In the genomic region with DNA sequence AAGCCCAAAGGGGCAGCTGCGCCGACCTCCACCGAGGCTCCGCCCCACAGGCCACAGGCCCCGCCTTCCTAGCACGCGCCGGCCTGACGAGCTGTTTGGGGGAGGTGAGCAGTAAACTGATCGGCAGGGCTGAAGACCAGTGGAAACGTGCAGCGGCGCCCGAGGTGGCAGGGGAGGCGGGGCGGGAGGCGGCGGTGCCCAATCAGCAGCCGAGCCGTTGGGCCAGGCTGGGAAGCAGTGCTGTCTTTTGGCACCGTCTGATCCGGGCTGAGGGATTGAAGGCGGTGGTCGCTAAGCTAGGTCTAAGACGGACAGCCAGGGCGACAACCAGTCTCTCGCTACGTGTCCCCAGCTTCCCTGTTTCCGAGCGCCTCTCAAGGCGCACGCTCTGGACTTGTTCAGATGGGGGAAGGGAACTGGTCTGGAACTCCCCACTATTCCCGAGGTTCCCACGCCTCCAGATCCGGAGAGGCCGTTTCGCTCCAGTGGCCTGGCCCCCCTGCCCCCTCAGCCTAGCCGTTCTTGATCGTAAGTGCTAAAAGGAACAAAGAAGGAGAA, we compare ENCODE assay signal across 8 cellular contexts. TPM values are rescaled to one million over a fixed set of nuclear protein-coding genes. Genes with fewer than 3 reads are reported as not detected.
DNase-seq lines count a peak whose midpoint lies in the region; ATAC-seq, FAIRE-seq and TF ChIP-seq lines count a peak whose summit lies in the region.

A gene with protein sequence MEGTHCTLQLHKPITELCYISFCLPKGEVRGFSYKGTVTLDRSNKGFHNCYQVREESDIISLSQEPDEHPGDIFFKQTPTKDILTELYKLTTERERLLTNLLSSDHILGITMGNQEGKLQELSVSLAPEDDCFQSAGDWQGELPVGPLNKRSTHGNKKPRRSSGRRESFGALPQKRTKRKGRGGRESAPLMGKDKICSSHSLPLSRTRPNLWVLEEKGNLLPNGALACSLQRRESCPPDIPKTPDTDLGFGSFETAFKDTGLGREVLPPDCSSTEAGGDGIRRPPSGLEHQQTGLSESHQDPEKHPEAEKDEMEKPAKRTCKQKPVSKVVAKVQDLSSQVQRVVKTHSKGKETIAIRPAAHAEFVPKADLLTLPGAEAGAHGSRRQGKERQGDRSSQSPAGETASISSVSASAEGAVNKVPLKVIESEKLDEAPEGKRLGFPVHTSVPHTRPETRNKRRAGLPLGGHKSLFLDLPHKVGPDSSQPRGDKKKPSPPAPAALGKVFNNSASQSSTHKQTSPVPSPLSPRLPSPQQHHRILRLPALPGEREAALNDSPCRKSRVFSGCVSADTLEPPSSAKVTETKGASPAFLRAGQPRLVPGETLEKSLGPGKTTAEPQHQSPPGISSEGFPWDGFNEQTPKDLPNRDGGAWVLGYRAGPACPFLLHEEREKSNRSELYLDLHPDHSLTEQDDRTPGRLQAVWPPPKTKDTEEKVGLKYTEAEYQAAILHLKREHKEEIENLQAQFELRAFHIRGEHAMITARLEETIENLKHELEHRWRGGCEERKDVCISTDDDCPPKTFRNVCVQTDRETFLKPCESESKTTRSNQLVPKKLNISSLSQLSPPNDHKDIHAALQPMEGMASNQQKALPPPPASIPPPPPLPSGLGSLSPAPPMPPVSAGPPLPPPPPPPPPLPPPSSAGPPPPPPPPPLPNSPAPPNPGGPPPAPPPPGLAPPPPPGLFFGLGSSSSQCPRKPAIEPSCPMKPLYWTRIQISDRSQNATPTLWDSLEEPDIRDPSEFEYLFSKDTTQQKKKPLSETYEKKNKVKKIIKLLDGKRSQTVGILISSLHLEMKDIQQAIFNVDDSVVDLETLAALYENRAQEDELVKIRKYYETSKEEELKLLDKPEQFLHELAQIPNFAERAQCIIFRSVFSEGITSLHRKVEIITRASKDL (N-terminal part only) (minus strand): TSS at position 11 of the 558 bp plus-strand sequence. CDS start 39,800 bp downstream, outside the sequence.

- H3K9me3 Mint-ChIP-seq in activated CD8-positive, alpha-beta T cell treated with anti-CD3 and anti-CD28 coated beads for 36 hours: no peaks in the 10 kb centered on the region

- DNase-seq in NCI-H460 (ENCODE audit: extremely low read depth, low read depth): peak; percentile 91
- peak; percentile 87 for DNase-seq in activated CD8-positive, alpha-beta T cell treated with anti-CD3 and anti-CD28 coated beads for 36 hours
- no peak for DNase-seq in HepG2 (ENCODE audit: low spot score)
- DNase-seq in stimulated activated CD4-positive, alpha-beta T cell treated with anti-CD3 and anti-CD28 coated beads, Interleukin-1b, Interleukin-23, amount 100 ng/mL, for 4 hours (ENCODE audit: low read depth in 2 of 2): peak; percentile 86 to 91

- TF ChIP-seq EP300 in HepG2 (IDR thresholded peaks at IDR 0.05; ENCODE audit: low read depth in 2 of 2, low read length in 2 of 2) (no peak), HepG2 (CRISPR knock-in tag; IDR thresholded peaks at IDR 0.05; ENCODE audit: borderline replicate concordance) (no peak)

- peak within 1 kb of the TSS; percentile 67 for H3K4me3 Mint-ChIP-seq in activated CD8-positive, alpha-beta T cell treated with anti-CD3 and anti-CD28 coated beads for 36 hours

- TF ChIP-seq RAD21 in HepG2 (CRISPR knock-in tag; IDR thresholded peaks at IDR 0.05): no peak

- H3K27ac ChIP-seq in duodenal mucosa (ENCODE audit: low read depth, low read length) (no peak within 1 kb of the TSS), HepG2 (ENCODE audit: extremely low read length, insufficient read depth, low read length) (no peak within 1 kb of the TSS)

- no peak for FAIRE-seq in HepG2 (lab: Jason Lieb, UNC)

- H3K79me2 ChIP-seq in HepG2 (ENCODE audit: insufficient read depth, low read length): no peaks in the 10 kb centered on the region

- no peak within 1 kb of the TSS for H3K4me2 ChIP-seq in HepG2 (ENCODE audit: low read depth, low read length)

- H3K27me3 ChIP-seq in duodenal mucosa (ENCODE audit: control insufficient read depth in 1 of 2, insufficient read depth in 2 of 2, low read length in 2 of 2) (peaks cover 7 to 16% of the 10 kb centered on the region in 2 donors), HepG2 (ENCODE audit: control insufficient read depth in 1 of 2, insufficient read depth in 2 of 2, low read length in 2 of 2) (no peaks in the 10 kb centered on the region)

- no peak within 1 kb of the TSS for H3K27ac Mint-ChIP-seq in activated CD8-positive, alpha-beta T cell treated with anti-CD3 and anti-CD28 coated beads for 36 hours

- TF ChIP-seq POLR2A in HepG2 (IDR thresholded peaks at IDR 0.05; ENCODE audit: insufficient read depth in 1 of 2, low read depth in 2 of 2, low read length in 2 of 2): no peak

- H3K36me3 ChIP-seq in duodenal mucosa (ENCODE audit: control insufficient read depth in 1 of 2, insufficient read depth in 2 of 2, low read length in 2 of 2) (no peaks in the 10 kb centered on the region), HepG2 (replicated peaks in 1 of 2; ENCODE audit: control insufficient read depth in 1 of 2, insufficient read depth in 2 of 2, low read length in 2 of 2) (no peaks in the 10 kb centered on the region)

- POLR2A ChIA-PET in activated CD8-positive, alpha-beta T cell treated with anti-CD3 and anti-CD28 coated beads for 36 hours (lab: Charles Lee): no interaction called here
- POLR2A ChIA-PET in HepG2 (lab: Yijun Ruan, JAX): no interaction called here

- 61% methylated on average over 37 of the region's 39 CpGs for WGBS in HepG2 (ENCODE audit: low lambda C conversion rate)

- H3K36me3 Mint-ChIP-seq in activated CD8-positive, alpha-beta T cell treated with anti-CD3 and anti-CD28 coated beads for 36 hours (ENCODE audit: low read depth): no peaks in the 10 kb centered on the region

- H3K27me3 Mint-ChIP-seq in activated CD8-positive, alpha-beta T cell treated with anti-CD3 and anti-CD28 coated beads for 36 hours: peaks cover 29% of the 10 kb centered on the region

- H3K9ac ChIP-seq in duodenal mucosa (ENCODE audit: low read depth in 1 of 2, low read length in 2 of 2) (peak within 1 kb of the TSS; percentile 57 to 60), HepG2 (ENCODE audit: insufficient read depth, low read depth, low read length) (no peak within 1 kb of the TSS)

- H4K20me1 ChIP-seq in HepG2 (ENCODE audit: insufficient read depth, low read length): no peaks in the 10 kb centered on the region

- ATAC-seq in GM18867 (IDR thresholded peaks at IDR 0.05; ENCODE audit: unreplicated experiment) (peak; percentile 67), HG03066 (IDR thresholded peaks at IDR 0.05; ENCODE audit: low read depth, unreplicated experiment) (peak; percentile 97), HepG2 (peak; percentile 43), GM18873 (IDR thresholded peaks at IDR 0.05; ENCODE audit: low FRiP score, unreplicated experiment) (no peak)
- ATAC-seq in activated CD8-positive, alpha-beta T cell treated with anti-CD3 and anti-CD28 coated beads for 36 hours: peak; percentile 100

- in situ Hi-C loops in HepG2 (cut with HindIII; ENCODE audit: extremely low pct_ligation_motif_present, low pct_unique_long_range_greater_than_20kb): no loop called here

- intact Hi-C loops in activated CD8-positive, alpha-beta T cell treated with anti-CD3 and anti-CD28 coated beads for 36 hours (cut with micrococcal nuclease): no loop called here
- intact Hi-C loops in HepG2 (cut with micrococcal nuclease; ENCODE audit: unreplicated experiment): no loop called here

- peak within 1 kb of the TSS; percentile 78 to 85 for H3K4me3 ChIP-seq in duodenal mucosa (ENCODE audit: low read depth in 1 of 2, low read length in 2 of 2)
- no peak within 1 kb of the TSS for H3K4me3 ChIP-seq in HepG2 (replicated peaks in 1 of 3; ENCODE audit: insufficient read depth in 1 of 3, low read depth in 2 of 3, low read length in 3 of 3)

- BruUV-seq in HepG2 (replicated peaks; lab: Mats Ljungman, UMichigan): no TSS peak

- H3K4me1 Mint-ChIP-seq in activated CD8-positive, alpha-beta T cell treated with anti-CD3 and anti-CD28 coated beads for 36 hours (ENCODE audit: low read depth): peaks cover 8% of the 10 kb centered on the region

- no peak within 1 kb of the TSS for H2AFZ ChIP-seq in HepG2 (ENCODE audit: low read length)

- CTCF ChIA-PET in activated CD8-positive, alpha-beta T cell treated with anti-CD3 and anti-CD28 coated beads for 36 hours (lab: Charles Lee): interaction anchor here (1.0 to 2.2 kb wide), 2 partner anchors 13 to 21 kb away, joined by 3 to 6 read pairs; no protein-coding TSS in a partner anchor
- CTCF ChIA-PET in HepG2 (lab: Yijun Ruan, JAX; ENCODE audit: low intra/inter-chr PET ratio, low total read pairs): no interaction called here

- no peak for TF ChIP-seq CTCF in activated CD8-positive, alpha-beta T cell treated with anti-CD3 and anti-CD28 coated beads for 36 hours (IDR thresholded peaks at IDR 0.05)
- TF ChIP-seq CTCF in HepG2 (CRISPR knock-in tag; IDR thresholded peaks at IDR 0.05): no peak

- H3K4me1 ChIP-seq in duodenal mucosa (ENCODE audit: control insufficient read depth in 1 of 2, insufficient read depth in 2 of 2, low read length in 2 of 2): peaks cover 0 to 5% of the 10 kb centered on the region in 2 donors
- peaks cover 2% of the 10 kb centered on the region for H3K4me1 ChIP-seq in HepG2 (ENCODE audit: insufficient read depth, low read length)

- H3K9me3 ChIP-seq in duodenal mucosa (ENCODE audit: control insufficient read depth in 1 of 2, low read length in 2 of 2) (no peaks in the 10 kb centered on the region), HepG2 (ENCODE audit: low read length) (no peaks in the 10 kb centered on the region)

RNA-seq across cellular contexts. Expression of the gene that starts here (rescaled TPM):
- 0.89 and 1.4 TPM in 2 replicates for total RNA-seq in NCI-H460 (2014; rRNA removed; shearing (Covaris generic))
- 1.7 TPM in 1 of 2 replicates, not detected in the other for polyA plus RNA-seq in NCI-H460 (2014; cell fraction: nucleus; rRNA removed)
- total RNA-seq in activated CD8-positive, alpha-beta T cell treated with anti-CD3 and anti-CD28 coated beads for 36 hours: under 1 TPM in 1 of 2 experiments, not detected in 1; 0.07 TPM
- total RNA-seq in HepG2 (2016; rRNA removed; fragmentation: Illumina TruSeq; extraction: Trizol): 0.60 and 0.81 TPM in 2 replicates
- 0.53 and 0.81 TPM in 2 replicates for total RNA-seq in HepG2 (2016; cell fraction: cytosol; rRNA removed; fragmentation: Illumina TruSeq; extraction: Trizol; ENCODE audit: low read depth)
- 0.61 and 0.70 TPM in 2 replicates for total RNA-seq in HepG2 (2016; cell fraction: insoluble cytoplasmic fraction; rRNA removed; fragmentation: Illumina TruSeq; extraction: Trizol)
- 0.37 and 0.38 TPM in 2 replicates for total RNA-seq in HepG2 (2016; cell fraction: membrane; rRNA removed; fragmentation: Illumina TruSeq; extraction: Trizol)
- total RNA-seq in HepG2 (2016; cell fraction: nucleus; rRNA removed; fragmentation: Illumina TruSeq; extraction: Trizol): 1.9 and 2.6 TPM in 2 replicates
- polyA plus RNA-seq in HepG2 (2011; rRNA removed): 0.17 and 0.20 TPM in 2 replicates
- polyA plus RNA-seq in HepG2 (2011; cell fraction: cytosol; rRNA removed): 0.12 and 0.17 TPM in 2 replicates
- 0.24 and 0.31 TPM in 2 replicates for polyA plus RNA-seq in HepG2 (2011; cell fraction: nucleus; rRNA removed)
- 0.36 and 0.63 TPM in 2 replicates for polyA plus RNA-seq in HepG2 (2012)
- polyA plus RNA-seq in HepG2 (2016; cell fraction: cytosol; fragmentation: Illumina TruSeq; extraction: Trizol; ENCODE audit: low read depth): 0.02 and 0.10 TPM in 2 replicates
- polyA plus RNA-seq in HepG2 (2016; cell fraction: insoluble cytoplasmic fraction; fragmentation: Illumina TruSeq; extraction: Trizol; ENCODE audit: low read depth): 0.33 and 0.41 TPM in 2 replicates
- 0.08 and 0.21 TPM in 2 replicates for polyA plus RNA-seq in HepG2 (2016; cell fraction: membrane; fragmentation: Illumina TruSeq; extraction: Trizol; ENCODE audit: low read depth)
- polyA plus RNA-seq in HepG2 (2016; cell fraction: nucleus; fragmentation: Illumina TruSeq; extraction: Trizol; ENCODE audit: insufficient read depth, low read depth): 0.48 and 1.1 TPM in 2 replicates
- polyA minus RNA-seq in HepG2 (2011; rRNA and poly(A)+ RNA removed; ENCODE audit: low replicate concordance): 0.46 and 1.4 TPM in 2 replicates
- polyA minus RNA-seq in HepG2 (2011; cell fraction: cytosol; rRNA and poly(A)+ RNA removed): 0.62 and 1.4 TPM in 2 replicates
- polyA minus RNA-seq in HepG2 (2011; cell fraction: nucleus; rRNA and poly(A)+ RNA removed): 4.6 and 7.0 TPM in 2 replicates

Comparison
In these comparisons a context has a peak if more than half of its experiments do, and no peak if none do; other contexts are left out.
1. Peak in DNase-seq and ATAC-seq in activated CD8-positive, alpha-beta T cell treated with anti-CD3 and anti-CD28 coated beads for 36 hours; RNA of the gene not detected or under 1 TPM.
2. H3K4me3 ChIP-seq: peak in duodenal mucosa (2 of 2); none in HepG2 (0 of 3).